ENCODE assay signal across 1 cellular context in the genomic region with DNA sequence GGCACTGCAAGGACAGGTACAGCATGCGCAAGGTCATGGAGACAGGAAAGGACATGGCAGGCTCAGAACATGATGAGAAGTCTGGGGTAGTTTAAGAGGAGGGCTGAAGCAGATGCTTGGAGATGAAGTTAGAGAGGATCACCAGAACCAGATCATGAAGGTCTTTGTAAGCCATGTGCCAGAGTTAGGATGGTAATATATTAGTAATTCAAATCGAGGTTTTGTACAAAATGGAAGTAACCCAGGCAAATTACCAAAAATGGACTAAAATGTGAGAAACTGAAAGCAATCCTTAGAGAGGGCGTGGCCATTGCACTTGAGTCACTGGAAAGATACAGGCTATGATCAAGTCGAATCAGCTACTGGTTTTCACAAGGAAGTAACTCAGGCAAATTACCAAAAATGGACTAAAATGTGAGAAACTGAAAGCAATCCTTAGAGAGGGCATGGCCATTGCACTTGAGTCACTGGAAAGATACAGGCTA.
TF ChIP-seq lines count a peak whose summit lies in the region.

No MANE protein-coding gene starts in this region.

TF ChIP-seq in K562, 482 proteins besides CTCF, POLR2A, EP300 and RAD21 (continued from another document and continues in another):
- TF ChIP-seq, protein P1, sequence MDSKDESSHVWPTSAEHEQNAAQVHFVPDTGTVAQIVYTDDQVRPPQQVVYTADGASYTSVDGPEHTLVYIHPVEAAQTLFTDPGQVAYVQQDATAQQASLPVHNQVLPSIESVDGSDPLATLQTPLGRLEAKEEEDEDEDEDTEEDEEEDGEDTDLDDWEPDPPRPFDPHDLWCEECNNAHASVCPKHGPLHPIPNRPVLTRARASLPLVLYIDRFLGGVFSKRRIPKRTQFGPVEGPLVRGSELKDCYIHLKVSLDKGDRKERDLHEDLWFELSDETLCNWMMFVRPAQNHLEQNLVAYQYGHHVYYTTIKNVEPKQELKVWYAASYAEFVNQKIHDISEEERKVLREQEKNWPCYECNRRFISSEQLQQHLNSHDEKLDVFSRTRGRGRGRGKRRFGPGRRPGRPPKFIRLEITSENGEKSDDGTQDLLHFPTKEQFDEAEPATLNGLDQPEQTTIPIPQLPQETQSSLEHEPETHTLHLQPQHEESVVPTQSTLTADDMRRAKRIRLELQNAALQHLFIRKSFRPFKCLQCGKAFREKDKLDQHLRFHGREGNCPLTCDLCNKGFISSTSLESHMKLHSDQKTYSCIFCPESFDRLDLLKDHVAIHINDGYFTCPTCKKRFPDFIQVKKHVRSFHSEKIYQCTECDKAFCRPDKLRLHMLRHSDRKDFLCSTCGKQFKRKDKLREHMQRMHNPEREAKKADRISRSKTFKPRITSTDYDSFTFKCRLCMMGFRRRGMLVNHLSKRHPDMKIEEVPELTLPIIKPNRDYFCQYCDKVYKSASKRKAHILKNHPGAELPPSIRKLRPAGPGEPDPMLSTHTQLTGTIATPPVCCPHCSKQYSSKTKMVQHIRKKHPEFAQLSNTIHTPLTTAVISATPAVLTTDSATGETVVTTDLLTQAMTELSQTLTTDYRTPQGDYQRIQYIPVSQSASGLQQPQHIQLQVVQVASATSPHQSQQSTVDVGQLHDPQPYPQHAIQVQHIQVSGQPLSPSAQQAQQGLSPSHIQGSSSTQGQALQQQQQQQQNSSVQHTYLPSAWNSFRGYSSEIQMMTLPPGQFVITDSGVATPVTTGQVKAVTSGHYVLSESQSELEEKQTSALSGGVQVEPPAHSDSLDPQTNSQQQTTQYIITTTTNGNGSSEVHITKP (IDR thresholded peaks at IDR 0.05; ENCODE audit: partially characterized antibody), result no peak
- TF ChIP-seq, protein P2, sequence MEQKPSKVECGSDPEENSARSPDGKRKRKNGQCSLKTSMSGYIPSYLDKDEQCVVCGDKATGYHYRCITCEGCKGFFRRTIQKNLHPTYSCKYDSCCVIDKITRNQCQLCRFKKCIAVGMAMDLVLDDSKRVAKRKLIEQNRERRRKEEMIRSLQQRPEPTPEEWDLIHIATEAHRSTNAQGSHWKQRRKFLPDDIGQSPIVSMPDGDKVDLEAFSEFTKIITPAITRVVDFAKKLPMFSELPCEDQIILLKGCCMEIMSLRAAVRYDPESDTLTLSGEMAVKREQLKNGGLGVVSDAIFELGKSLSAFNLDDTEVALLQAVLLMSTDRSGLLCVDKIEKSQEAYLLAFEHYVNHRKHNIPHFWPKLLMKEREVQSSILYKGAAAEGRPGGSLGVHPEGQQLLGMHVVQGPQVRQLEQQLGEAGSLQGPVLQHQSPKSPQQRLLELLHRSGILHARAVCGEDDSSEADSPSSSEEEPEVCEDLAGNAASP (IDR thresholded peaks at IDR 0.05), result no peak
- no peak for TF ChIP-seq IRF2 (CRISPR knock-in tag; IDR thresholded peaks at IDR 0.05)
- TF ChIP-seq ZNF785 (CRISPR knock-in tag; IDR thresholded peaks at IDR 0.05), result no peak
- TF ChIP-seq ZNF354B (CRISPR knock-in tag; IDR thresholded peaks at IDR 0.05), result no peak
- TF ChIP-seq MAZ (CRISPR knock-in tag; conservative IDR thresholded peaks at IDR 0.05 in 1 of 2, IDR thresholded peaks at IDR 0.05 in 1 of 2), result peak in 1 of 2 experiments; percentile 5; a peak in 1 of 4 replicates
- TF ChIP-seq HNRNPL (IDR thresholded peaks at IDR 0.05; ENCODE audit: low read depth, low read length), result no peak
- TF ChIP-seq NRF1 (conservative IDR thresholded peaks at IDR 0.05 in 1 of 2, IDR thresholded peaks at IDR 0.05 in 1 of 2), result peak in 1 of 2 experiments; percentile 26; a peak in 1 of 4 replicates
- no peak for TF ChIP-seq POLR3G (IDR thresholded peaks at IDR 0.05; ENCODE audit: extremely low read depth, insufficient read length, insufficient replicate concordance)
- TF ChIP-seq, protein P3, sequence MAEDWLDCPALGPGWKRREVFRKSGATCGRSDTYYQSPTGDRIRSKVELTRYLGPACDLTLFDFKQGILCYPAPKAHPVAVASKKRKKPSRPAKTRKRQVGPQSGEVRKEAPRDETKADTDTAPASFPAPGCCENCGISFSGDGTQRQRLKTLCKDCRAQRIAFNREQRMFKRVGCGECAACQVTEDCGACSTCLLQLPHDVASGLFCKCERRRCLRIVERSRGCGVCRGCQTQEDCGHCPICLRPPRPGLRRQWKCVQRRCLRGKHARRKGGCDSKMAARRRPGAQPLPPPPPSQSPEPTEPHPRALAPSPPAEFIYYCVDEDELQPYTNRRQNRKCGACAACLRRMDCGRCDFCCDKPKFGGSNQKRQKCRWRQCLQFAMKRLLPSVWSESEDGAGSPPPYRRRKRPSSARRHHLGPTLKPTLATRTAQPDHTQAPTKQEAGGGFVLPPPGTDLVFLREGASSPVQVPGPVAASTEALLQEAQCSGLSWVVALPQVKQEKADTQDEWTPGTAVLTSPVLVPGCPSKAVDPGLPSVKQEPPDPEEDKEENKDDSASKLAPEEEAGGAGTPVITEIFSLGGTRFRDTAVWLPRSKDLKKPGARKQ (CRISPR knock-in tag; IDR thresholded peaks at IDR 0.05), result no peak
- no peak for TF ChIP-seq ZFP30 (CRISPR knock-in tag; IDR thresholded peaks at IDR 0.05; ENCODE audit: borderline replicate concordance)
- TF ChIP-seq FOXP1 (CRISPR knock-in tag; IDR thresholded peaks at IDR 0.05), result no peak
- TF ChIP-seq ZNF589 (CRISPR knock-in tag; IDR thresholded peaks at IDR 0.05; ENCODE audit: low read depth), result peak; percentile 80
- no peak for TF ChIP-seq CBFB (CRISPR knock-in tag; IDR thresholded peaks at IDR 0.05)
- no peak for TF ChIP-seq TEAD1 (CRISPR knock-in tag; IDR thresholded peaks at IDR 0.05)
- no peak for TF ChIP-seq RHOXF2B (CRISPR knock-in tag; conservative IDR thresholded peaks at IDR 0.05)
- TF ChIP-seq ZBTB17 (CRISPR knock-in tag; IDR thresholded peaks at IDR 0.05), result no peak
- TF ChIP-seq, protein P4, sequence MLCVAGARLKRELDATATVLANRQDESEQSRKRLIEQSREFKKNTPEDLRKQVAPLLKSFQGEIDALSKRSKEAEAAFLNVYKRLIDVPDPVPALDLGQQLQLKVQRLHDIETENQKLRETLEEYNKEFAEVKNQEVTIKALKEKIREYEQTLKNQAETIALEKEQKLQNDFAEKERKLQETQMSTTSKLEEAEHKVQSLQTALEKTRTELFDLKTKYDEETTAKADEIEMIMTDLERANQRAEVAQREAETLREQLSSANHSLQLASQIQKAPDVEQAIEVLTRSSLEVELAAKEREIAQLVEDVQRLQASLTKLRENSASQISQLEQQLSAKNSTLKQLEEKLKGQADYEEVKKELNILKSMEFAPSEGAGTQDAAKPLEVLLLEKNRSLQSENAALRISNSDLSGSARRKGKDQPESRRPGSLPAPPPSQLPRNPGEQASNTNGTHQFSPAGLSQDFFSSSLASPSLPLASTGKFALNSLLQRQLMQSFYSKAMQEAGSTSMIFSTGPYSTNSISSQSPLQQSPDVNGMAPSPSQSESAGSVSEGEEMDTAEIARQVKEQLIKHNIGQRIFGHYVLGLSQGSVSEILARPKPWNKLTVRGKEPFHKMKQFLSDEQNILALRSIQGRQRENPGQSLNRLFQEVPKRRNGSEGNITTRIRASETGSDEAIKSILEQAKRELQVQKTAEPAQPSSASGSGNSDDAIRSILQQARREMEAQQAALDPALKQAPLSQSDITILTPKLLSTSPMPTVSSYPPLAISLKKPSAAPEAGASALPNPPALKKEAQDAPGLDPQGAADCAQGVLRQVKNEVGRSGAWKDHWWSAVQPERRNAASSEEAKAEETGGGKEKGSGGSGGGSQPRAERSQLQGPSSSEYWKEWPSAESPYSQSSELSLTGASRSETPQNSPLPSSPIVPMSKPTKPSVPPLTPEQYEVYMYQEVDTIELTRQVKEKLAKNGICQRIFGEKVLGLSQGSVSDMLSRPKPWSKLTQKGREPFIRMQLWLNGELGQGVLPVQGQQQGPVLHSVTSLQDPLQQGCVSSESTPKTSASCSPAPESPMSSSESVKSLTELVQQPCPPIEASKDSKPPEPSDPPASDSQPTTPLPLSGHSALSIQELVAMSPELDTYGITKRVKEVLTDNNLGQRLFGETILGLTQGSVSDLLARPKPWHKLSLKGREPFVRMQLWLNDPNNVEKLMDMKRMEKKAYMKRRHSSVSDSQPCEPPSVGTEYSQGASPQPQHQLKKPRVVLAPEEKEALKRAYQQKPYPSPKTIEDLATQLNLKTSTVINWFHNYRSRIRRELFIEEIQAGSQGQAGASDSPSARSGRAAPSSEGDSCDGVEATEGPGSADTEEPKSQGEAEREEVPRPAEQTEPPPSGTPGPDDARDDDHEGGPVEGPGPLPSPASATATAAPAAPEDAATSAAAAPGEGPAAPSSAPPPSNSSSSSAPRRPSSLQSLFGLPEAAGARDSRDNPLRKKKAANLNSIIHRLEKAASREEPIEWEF (CRISPR knock-in tag; IDR thresholded peaks at IDR 0.05), result peak; percentile 17; the same call in 1 of the 2 replicates
- TF ChIP-seq, protein P5, sequence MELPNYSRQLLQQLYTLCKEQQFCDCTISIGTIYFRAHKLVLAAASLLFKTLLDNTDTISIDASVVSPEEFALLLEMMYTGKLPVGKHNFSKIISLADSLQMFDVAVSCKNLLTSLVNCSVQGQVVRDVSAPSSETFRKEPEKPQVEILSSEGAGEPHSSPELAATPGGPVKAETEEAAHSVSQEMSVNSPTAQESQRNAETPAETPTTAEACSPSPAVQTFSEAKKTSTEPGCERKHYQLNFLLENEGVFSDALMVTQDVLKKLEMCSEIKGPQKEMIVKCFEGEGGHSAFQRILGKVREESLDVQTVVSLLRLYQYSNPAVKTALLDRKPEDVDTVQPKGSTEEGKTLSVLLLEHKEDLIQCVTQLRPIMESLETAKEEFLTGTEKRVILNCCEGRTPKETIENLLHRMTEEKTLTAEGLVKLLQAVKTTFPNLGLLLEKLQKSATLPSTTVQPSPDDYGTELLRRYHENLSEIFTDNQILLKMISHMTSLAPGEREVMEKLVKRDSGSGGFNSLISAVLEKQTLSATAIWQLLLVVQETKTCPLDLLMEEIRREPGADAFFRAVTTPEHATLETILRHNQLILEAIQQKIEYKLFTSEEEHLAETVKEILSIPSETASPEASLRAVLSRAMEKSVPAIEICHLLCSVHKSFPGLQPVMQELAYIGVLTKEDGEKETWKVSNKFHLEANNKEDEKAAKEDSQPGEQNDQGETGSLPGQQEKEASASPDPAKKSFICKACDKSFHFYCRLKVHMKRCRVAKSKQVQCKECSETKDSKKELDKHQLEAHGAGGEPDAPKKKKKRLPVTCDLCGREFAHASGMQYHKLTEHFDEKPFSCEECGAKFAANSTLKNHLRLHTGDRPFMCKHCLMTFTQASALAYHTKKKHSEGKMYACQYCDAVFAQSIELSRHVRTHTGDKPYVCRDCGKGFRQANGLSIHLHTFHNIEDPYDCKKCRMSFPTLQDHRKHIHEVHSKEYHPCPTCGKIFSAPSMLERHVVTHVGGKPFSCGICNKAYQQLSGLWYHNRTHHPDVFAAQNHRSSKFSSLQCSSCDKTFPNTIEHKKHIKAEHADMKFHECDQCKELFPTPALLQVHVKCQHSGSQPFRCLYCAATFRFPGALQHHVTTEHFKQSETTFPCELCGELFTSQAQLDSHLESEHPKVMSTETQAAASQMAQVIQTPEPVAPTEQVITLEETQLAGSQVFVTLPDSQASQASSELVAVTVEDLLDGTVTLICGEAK (IDR thresholded peaks at IDR 0.05), result no peak
- TF ChIP-seq, protein P5 (CRISPR knock-in tag; IDR thresholded peaks at IDR 0.05), result no peak
- TF ChIP-seq SMC3 (conservative IDR thresholded peaks at IDR 0.05; ENCODE audit: insufficient read depth, low read depth, low read length), result no peak
- TF ChIP-seq HNRNPLL (IDR thresholded peaks at IDR 0.05; ENCODE audit: low read depth, low read length, poor library complexity, severe bottlenecking), result no peak
- TF ChIP-seq SREBF2 (CRISPR knock-in tag; IDR thresholded peaks at IDR 0.05), result no peak
- TF ChIP-seq CHD4 (IDR thresholded peaks at IDR 0.05; ENCODE audit: insufficient read depth, insufficient replicate concordance, low read depth, low read length, poor library complexity, severe bottlenecking), result no peak
- TF ChIP-seq, protein P6, sequence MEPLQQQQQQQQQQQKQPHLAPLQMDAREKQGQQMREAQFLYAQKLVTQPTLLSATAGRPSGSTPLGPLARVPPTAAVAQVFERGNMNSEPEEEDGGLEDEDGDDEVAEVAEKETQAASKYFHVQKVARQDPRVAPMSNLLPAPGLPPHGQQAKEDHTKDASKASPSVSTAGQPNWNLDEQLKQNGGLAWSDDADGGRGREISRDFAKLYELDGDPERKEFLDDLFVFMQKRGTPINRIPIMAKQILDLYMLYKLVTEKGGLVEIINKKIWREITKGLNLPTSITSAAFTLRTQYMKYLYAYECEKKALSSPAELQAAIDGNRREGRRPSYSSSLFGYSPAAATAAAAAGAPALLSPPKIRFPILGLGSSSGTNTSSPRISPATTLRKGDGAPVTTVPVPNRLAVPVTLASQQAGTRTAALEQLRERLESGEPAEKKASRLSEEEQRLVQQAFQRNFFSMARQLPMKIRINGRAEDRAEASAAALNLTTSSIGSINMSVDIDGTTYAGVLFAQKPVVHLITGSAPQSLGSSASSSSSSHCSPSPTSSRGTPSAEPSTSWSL (CRISPR knock-in tag; IDR thresholded peaks at IDR 0.05; ENCODE audit: borderline replicate concordance), result no peak
- TF ChIP-seq NEUROD1 (IDR thresholded peaks at IDR 0.05; ENCODE audit: borderline replicate concordance, low read depth, low read length, partially characterized antibody), result no peak
- no peak for TF ChIP-seq KLF13 (tag; IDR thresholded peaks at IDR 0.05; ENCODE audit: borderline replicate concordance, low read depth)
